In genomic region chr11:62143727-62144126, GRCh38 we compare ENCODE assay signal across 16 cellular contexts. TPM values are rescaled to one million over a fixed set of nuclear protein-coding genes. Genes with fewer than 3 reads are reported as not detected.
DNase-seq lines count a peak whose midpoint lies in the region; ATAC-seq and TF ChIP-seq lines count a peak whose summit lies in the region.
"Had no signal": no experiment of that assay in that cellular context is flagged by ENCODE, and none has a peak within 500 bp of the region (broad histone marks: within the 10 kb centered on the region; RNA-seq: fewer than 3 reads in every experiment).

No MANE protein-coding gene starts in this region.

- peak; percentile 23 for TF ChIP-seq CTCF in AG04450 (IDR thresholded peaks at IDR 0.05; ENCODE audit: low read depth, low read length)
- TF ChIP-seq CTCF in HFFc6 (IDR thresholded peaks at IDR 0.05), result peak; percentile 38; the same call in 1 of the 2 replicates
- TF ChIP-seq CTCF in astrocyte of the spinal cord (IDR thresholded peaks at IDR 0.05; ENCODE audit: low read depth, low read length), result peak; percentile 26
- TF ChIP-seq CTCF in Caco-2 (IDR thresholded peaks at IDR 0.05; ENCODE audit: insufficient read depth in 1 of 2, low read depth in 1 of 2, low read length in 1 of 2, severe bottlenecking in 1 of 2, unreplicated experiment in 1 of 2), result no peak
- TF ChIP-seq CTCF in GM23338 (conservative IDR thresholded peaks at IDR 0.05; ENCODE audit: low read depth in 2 of 2), result no peak; a peak in 1 of 4 replicates

- peaks cover 18% of the 10 kb centered on the region for H3K36me3 Mint-ChIP-seq in HFFc6 (ENCODE audit: low read depth)
- H3K36me3 Mint-ChIP-seq in Caco-2 (ENCODE audit: insufficient read depth, unreplicated experiment), result peaks cover 74% of the 10 kb centered on the region
- peaks cover 73% of the 10 kb centered on the region for H3K36me3 Mint-ChIP-seq in GM23338 (ENCODE audit: low read depth)

- no TSS peak for BruUV-seq in Caco-2 (replicated peaks; lab: Mats Ljungman, UMichigan)

- H3K9me3 ChIP-seq in AG04450 (ENCODE audit: control insufficient read depth, insufficient read depth, low read length) (no peaks in the 10 kb centered on the region; the same call in 1 of the 2 replicates), Caco-2 (no peaks in the 10 kb centered on the region)

- H4K20me1 ChIP-seq in GM23338 (replicated peaks; ENCODE audit: insufficient read depth), result peaks cover 5% of the 10 kb centered on the region; the same call in 1 of the 2 replicates

- H3K27me3 ChIP-seq in AG04450 (ENCODE audit: control insufficient read depth, insufficient read depth, low read length), result no peaks in the 10 kb centered on the region
- H3K27me3 ChIP-seq in Caco-2 (replicated peaks; ENCODE audit: control insufficient read depth, insufficient read depth, low read length), result no peaks in the 10 kb centered on the region
- no peaks in the 10 kb centered on the region for H3K27me3 ChIP-seq in GM23338 (ENCODE audit: insufficient read depth)

- H2AFZ ChIP-seq in GM23338, result no peak overlapping the region

- H3K4me1 Mint-ChIP-seq in HFFc6 (ENCODE audit: low read depth), result no peaks in the 10 kb centered on the region
- H3K4me1 Mint-ChIP-seq in Caco-2 (ENCODE audit: low read depth, unreplicated experiment), result no peaks in the 10 kb centered on the region
- H3K4me1 Mint-ChIP-seq in GM23338, result no peaks in the 10 kb centered on the region
- H3K4me1 Mint-ChIP-seq: naive thymus-derived CD8-positive, alpha-beta T cell had no signal

- H3F3A ChIP-seq in GM23338 (replicated peaks; ENCODE audit: low read depth), result no peaks in the 10 kb centered on the region

- in situ Hi-C loops in astrocyte of the spinal cord (cut with HindIII; ENCODE audit: low sequenced_read_pairs), result no loop called here
- in situ Hi-C loops in G401 (cut with HindIII; ENCODE audit: low sequenced_read_pairs), result no loop called here

- no peak overlapping the region for H3K4me2 ChIP-seq in GM23338

- H3K4me1 ChIP-seq in Caco-2, result no peaks in the 10 kb centered on the region
- H3K4me1 ChIP-seq in GM23338 (ENCODE audit: insufficient read depth), result no peaks in the 10 kb centered on the region

- intact Hi-C loops in left colon (cut with DNase I, micrococcal nuclease), result no loop called here
- intact Hi-C loops in Caco-2 (cut with micrococcal nuclease; ENCODE audit: unreplicated experiment), result no loop called here

- H3K79me2 ChIP-seq in GM23338 (replicated peaks; ENCODE audit: insufficient read depth), result no peaks in the 10 kb centered on the region

- H3K4me3 ChIP-seq in AG04450 (ENCODE audit: low read depth, low read length), result no peak overlapping the region
- H3K4me3 ChIP-seq in astrocyte of the spinal cord (ENCODE audit: low read depth, low read length), result no peak overlapping the region
- no peak overlapping the region for H3K4me3 ChIP-seq in Caco-2 (ENCODE audit: low read depth, low read length)
- no peak overlapping the region for H3K4me3 ChIP-seq in GM23338
- H3K4me3 ChIP-seq: K562 had no signal

- CTCF ChIA-PET in AG04450 (lab: Charles Lee) (interaction anchor here (0.5 to 1.5 kb wide), 2 partner anchors 21 to 167 kb away, joined by 4 to 5 read pairs; no protein-coding TSS in a partner anchor), Caco-2 (lab: Charles Lee) (interaction anchor here (0.6 kb wide), 1 partner anchor 27 kb away, joined by 3 read pairs; no protein-coding TSS in a partner anchor)

- no peak overlapping the region for H3K27ac Mint-ChIP-seq in HFFc6
- H3K27ac Mint-ChIP-seq in Caco-2 (ENCODE audit: unreplicated experiment), result no peak overlapping the region
- H3K27ac Mint-ChIP-seq in GM23338, result no peak overlapping the region

- POLR2A ChIA-PET in AG04450 (lab: Yijun Ruan, JAX) (no interaction called here), Caco-2 (lab: Charles Lee) (no interaction called here)

- DNase-seq in AG04450 (ENCODE audit: low read depth, low spot score), result no peak
- no peak for DNase-seq in HFFc6
- DNase-seq in astrocyte of the spinal cord (ENCODE audit: low read depth, low spot score), result no peak
- peak in 1 of 2 donors; percentile 8 for DNase-seq in left colon
- DNase-seq in Caco-2, result no peak
- DNase-seq in GM23338 (ENCODE audit: low spot score), result no peak
- DNase-seq in G401 (ENCODE audit: low spot score), result no peak
- DNase-seq in AML-193 (lab: John Stamatoyannopoulos, UW), result no peak
- DNase-seq: activated naive CD4-positive, alpha-beta T cell; effector CD8-positive, alpha-beta T cell; foreskin melanocyte; mammary epithelial cell; naive thymus-derived CD8-positive, alpha-beta T cell; NCI-H1105 had no signal

- H3K36me3 ChIP-seq in Caco-2 (ENCODE audit: control insufficient read depth, insufficient read depth, low read length) (peaks cover 3% of the 10 kb centered on the region; the same call in 1 of the 2 replicates), GM23338 (ENCODE audit: insufficient read depth) (peaks cover 21% of the 10 kb centered on the region; the same call in 1 of the 2 replicates)

- H3K4me3 Mint-ChIP-seq in HFFc6 (no peak overlapping the region), Caco-2 (ENCODE audit: unreplicated experiment) (no peak overlapping the region), GM23338 (no peak overlapping the region)
- H3K4me3 Mint-ChIP-seq: naive thymus-derived CD8-positive, alpha-beta T cell had no signal

- ATAC-seq in left colon (peak; percentile 8), GM23338 (no peak)
- ATAC-seq: K562; naive thymus-derived CD8-positive, alpha-beta T cell had no signal

- H3K27ac ChIP-seq in AG04450 (ENCODE audit: low read depth, low read length), result no peak overlapping the region
- H3K27ac ChIP-seq in GM23338 (ENCODE audit: low read depth), result no peak overlapping the region
- H3K27ac ChIP-seq: HL-60 had no signal

- H3K9me3 Mint-ChIP-seq in HFFc6, result no peaks in the 10 kb centered on the region
- no peaks in the 10 kb centered on the region for H3K9me3 Mint-ChIP-seq in Caco-2 (ENCODE audit: unreplicated experiment)
- H3K9me3 Mint-ChIP-seq in GM23338, result no peaks in the 10 kb centered on the region
- H3K9me3 Mint-ChIP-seq: naive thymus-derived CD8-positive, alpha-beta T cell had no signal

- H3K9me2 ChIP-seq in GM23338 (ENCODE audit: insufficient read depth), result no peaks in the 10 kb centered on the region

- H3K27me3 Mint-ChIP-seq in HFFc6 (ENCODE audit: insufficient read depth) (no peaks in the 10 kb centered on the region; the same call in 1 of the 2 replicates), Caco-2 (ENCODE audit: insufficient read depth, unreplicated experiment) (no peaks in the 10 kb centered on the region), GM23338 (ENCODE audit: insufficient read depth, low read depth, poor library complexity) (peaks cover 18% of the 10 kb centered on the region)
- H3K27me3 Mint-ChIP-seq: naive thymus-derived CD8-positive, alpha-beta T cell had no signal

TF ChIP-seq in GM23338, 12 proteins besides CTCF, POLR2A, EP300 and RAD21 (continues in another document):
- TF ChIP-seq ZNF114 (CRISPR knock-in tag; IDR thresholded peaks at IDR 0.05), result no peak
- TF ChIP-seq EZH2 (IDR thresholded peaks at IDR 0.05; ENCODE audit: low read depth, unreplicated experiment), result no peak
- TF ChIP-seq NANOG (IDR thresholded peaks at IDR 0.05; ENCODE audit: borderline replicate concordance), result no peak
- no peak for TF ChIP-seq EZH2phosphoT487 (IDR thresholded peaks at IDR 0.05; ENCODE audit: unreplicated experiment)
- no peak for TF ChIP-seq CREB1 (CRISPR knock-in tag; IDR thresholded peaks at IDR 0.05; ENCODE audit: low read depth)
- TF ChIP-seq STAT1 (IDR thresholded peaks at IDR 0.05; ENCODE audit: unreplicated experiment), result no peak
- TF ChIP-seq, protein P1, sequence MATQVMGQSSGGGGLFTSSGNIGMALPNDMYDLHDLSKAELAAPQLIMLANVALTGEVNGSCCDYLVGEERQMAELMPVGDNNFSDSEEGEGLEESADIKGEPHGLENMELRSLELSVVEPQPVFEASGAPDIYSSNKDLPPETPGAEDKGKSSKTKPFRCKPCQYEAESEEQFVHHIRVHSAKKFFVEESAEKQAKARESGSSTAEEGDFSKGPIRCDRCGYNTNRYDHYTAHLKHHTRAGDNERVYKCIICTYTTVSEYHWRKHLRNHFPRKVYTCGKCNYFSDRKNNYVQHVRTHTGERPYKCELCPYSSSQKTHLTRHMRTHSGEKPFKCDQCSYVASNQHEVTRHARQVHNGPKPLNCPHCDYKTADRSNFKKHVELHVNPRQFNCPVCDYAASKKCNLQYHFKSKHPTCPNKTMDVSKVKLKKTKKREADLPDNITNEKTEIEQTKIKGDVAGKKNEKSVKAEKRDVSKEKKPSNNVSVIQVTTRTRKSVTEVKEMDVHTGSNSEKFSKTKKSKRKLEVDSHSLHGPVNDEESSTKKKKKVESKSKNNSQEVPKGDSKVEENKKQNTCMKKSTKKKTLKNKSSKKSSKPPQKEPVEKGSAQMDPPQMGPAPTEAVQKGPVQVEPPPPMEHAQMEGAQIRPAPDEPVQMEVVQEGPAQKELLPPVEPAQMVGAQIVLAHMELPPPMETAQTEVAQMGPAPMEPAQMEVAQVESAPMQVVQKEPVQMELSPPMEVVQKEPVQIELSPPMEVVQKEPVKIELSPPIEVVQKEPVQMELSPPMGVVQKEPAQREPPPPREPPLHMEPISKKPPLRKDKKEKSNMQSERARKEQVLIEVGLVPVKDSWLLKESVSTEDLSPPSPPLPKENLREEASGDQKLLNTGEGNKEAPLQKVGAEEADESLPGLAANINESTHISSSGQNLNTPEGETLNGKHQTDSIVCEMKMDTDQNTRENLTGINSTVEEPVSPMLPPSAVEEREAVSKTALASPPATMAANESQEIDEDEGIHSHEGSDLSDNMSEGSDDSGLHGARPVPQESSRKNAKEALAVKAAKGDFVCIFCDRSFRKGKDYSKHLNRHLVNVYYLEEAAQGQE (IDR thresholded peaks at IDR 0.05; ENCODE audit: unreplicated experiment), result no peak
- TF ChIP-seq JUNB (IDR thresholded peaks at IDR 0.05; ENCODE audit: unreplicated experiment), result no peak

RNA-seq across cellular contexts. Expression of gene INCENP, which starts 19.9 kb away (rescaled TPM):
- polyA plus RNA-seq in AG04450 (2011; rRNA removed) (6.4 and 8.2 TPM in 2 replicates), GM23338 (2016; fragmentation: Nextera tagmentation; extraction: Ambion mirVana) (35.6 and 41.3 TPM in 2 replicates)
- 9.1 and 10.3 TPM in 2 replicates for polyA minus RNA-seq in AG04450 (2011; rRNA and poly(A)+ RNA removed)
- total RNA-seq in HFFc6 (2021; fragmentation: NEBNext Ultra II Directional; extraction: Animal tissue kit (Norgen Biotek cat#: 25700)), result 10 to 100 TPM; 32.3 to 60.0 (median 54.1) TPM
- total RNA-seq in left colon (10 to 100 TPM; 23.1 to 29.3 TPM), Caco-2 (2022) (101 and 110 TPM in 2 replicates)
- 115 and 131 TPM in 2 replicates for total RNA-seq in GM23338 (2014; rRNA removed; shearing (Covaris generic))
- total RNA-seq in G401 (2014; rRNA removed; shearing (Covaris generic)), result 73.7 and 84.8 TPM in 2 replicates

RNA-seq across cellular contexts. Expression of gene SCGB1D1, which starts 46.3 kb away (rescaled TPM):
- not detected in 2 replicates for polyA plus RNA-seq in AG04450 (2011; rRNA removed)
- not detected in 2 replicates for polyA minus RNA-seq in AG04450 (2011; rRNA and poly(A)+ RNA removed)
- total RNA-seq in HFFc6 (2021; fragmentation: NEBNext Ultra II Directional; extraction: Animal tissue kit (Norgen Biotek cat#: 25700)), result not detected
- total RNA-seq in left colon, result not detected
- total RNA-seq in Caco-2 (2022), result not detected in 2 replicates
- not detected in 2 replicates for total RNA-seq in GM23338 (2014; rRNA removed; shearing (Covaris generic))
- not detected in 2 replicates for polyA plus RNA-seq in GM23338 (2016; fragmentation: Nextera tagmentation; extraction: Ambion mirVana)
- total RNA-seq in G401 (2014; rRNA removed; shearing (Covaris generic)), result not detected in 2 replicates
- total RNA-seq: K562; mammary epithelial cell; naive thymus-derived CD8-positive, alpha-beta T cell had no signal
- polyA plus RNA-seq: K562; mammary epithelial cell; naive thymus-derived CD8-positive, alpha-beta T cell had no signal

Comparison
In these comparisons a context has a peak if more than half of its experiments do, and no peak if none do; other contexts are left out.
1. CTCF ChIP-seq: peak in AG04450 (single experiment), HFFc6 (single experiment) and astrocyte of the spinal cord (single experiment); none in Caco-2 (0 of 2) and GM23338 (0 of 2).